19 cellular contexts compared by ENCODE assay signal in the genomic region with DNA sequence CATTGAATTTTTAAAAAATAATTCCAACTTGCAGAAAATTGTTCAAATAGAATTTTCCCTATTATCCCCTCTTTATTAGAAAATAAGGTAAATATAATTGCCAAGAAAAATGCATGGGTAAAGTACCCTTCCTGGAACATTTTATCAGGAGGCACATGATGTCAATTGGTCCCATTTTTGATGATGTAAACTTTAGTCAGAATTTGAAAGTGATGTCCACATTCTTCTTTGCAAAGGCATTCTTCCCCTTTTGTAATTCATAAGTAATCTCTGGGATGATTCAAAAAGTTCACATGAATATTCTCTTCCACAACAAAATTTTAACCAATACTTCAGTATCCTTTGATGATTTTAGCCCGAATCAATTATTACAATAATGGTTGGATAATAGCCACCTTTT.
"Had no signal": no experiment of that assay in that cellular context is flagged by ENCODE, and none has a peak within 500 bp of the region (broad histone marks: within the 10 kb centered on the region; RNA-seq: fewer than 3 reads in every experiment).

No MANE protein-coding gene starts in this region.

- H3K27ac ChIP-seq: ascending aorta, ovary, psoas muscle, suprapubic skin, upper lobe of left lung had no signal

- DNase-seq: activated CD4-positive, alpha-beta T cell treated with anti-CD3 and anti-CD28 coated beads, Interleukin-2, amount 10 ng/mL, durations not matched to agents 24 days and 14 days; activated CD4-positive, CD25-positive, alpha-beta regulatory T cell; activated CD8-positive, alpha-beta T cell treated with anti-CD3 and anti-CD28 coated beads for 36 hours; activated effector memory CD4-positive, alpha-beta T cell treated with anti-CD3 and anti-CD28 coated beads, Interleukin-2, amount 50 U/mL, for 16 hours; activated naive CD4-positive, alpha-beta T cell treated with anti-CD3 and anti-CD28 coated beads, Interleukin-2, amount 50 U/mL, for 16 hours; activated T-cell treated with anti-CD3 and anti-CD28 coated beads, Interleukin-2, amount 50 U/mL, for 4 hours; cerebellar nuclear complex; cortex of kidney; naive thymus-derived CD8-positive, alpha-beta T cell; ovary; psoas muscle; right cardiac atrium; upper lobe of left lung had no signal

- H3K36me3 ChIP-seq: ascending aorta, esophagus muscularis mucosa, ovary, suprapubic skin, upper lobe of left lung had no signal

- H3K9me3 ChIP-seq: ascending aorta, esophagus muscularis mucosa, ovary, psoas muscle, suprapubic skin, upper lobe of left lung had no signal

- H3K4me1 Mint-ChIP-seq: activated CD4-positive, alpha-beta T cell treated with anti-CD3 and anti-CD28 coated beads, Interleukin-2, amount 10 ng/mL, durations not matched to agents 24 days and 14 days; naive thymus-derived CD8-positive, alpha-beta T cell had no signal

- H3K27ac Mint-ChIP-seq: activated CD4-positive, alpha-beta T cell treated with anti-CD3 and anti-CD28 coated beads, Interleukin-2, amount 10 ng/mL, durations not matched to agents 24 days and 14 days; activated CD8-positive, alpha-beta T cell treated with anti-CD3 and anti-CD28 coated beads for 36 hours; naive thymus-derived CD8-positive, alpha-beta T cell; stimulated activated naive CD8-positive, alpha-beta T cell treated with anti-CD3 and anti-CD28 coated beads, Interleukin-15, Interleukin-2, amounts not matched to agents 100 ng/mL and 50 ng/mL, for 24 hours; T-helper 2 cell treated with Interferon-gamma antibody and Interleukin-4, amounts not matched to agents 5 μg/mL and 100 μg/mL, for 36 hours had no signal

- H3K4me1 ChIP-seq: ascending aorta, psoas muscle, suprapubic skin, upper lobe of left lung had no signal

- H3K9me3 Mint-ChIP-seq: activated CD4-positive, alpha-beta T cell treated with anti-CD3 and anti-CD28 coated beads, Interleukin-2, amount 10 ng/mL, durations not matched to agents 24 days and 14 days; activated T-cell treated with anti-CD3 and anti-CD28 coated beads, Interleukin-2, amount 50 U/mL, for 4 hours; stimulated activated naive CD8-positive, alpha-beta T cell treated with anti-CD3 and anti-CD28 coated beads, Interleukin-15, Interleukin-2, amounts not matched to agents 100 ng/mL and 50 ng/mL, for 24 hours; T-helper 2 cell treated with Interferon-gamma antibody and Interleukin-4, amounts not matched to agents 5 μg/mL and 100 μg/mL, for 36 hours had no signal

- H3K4me3 Mint-ChIP-seq: activated CD4-positive, alpha-beta T cell treated with anti-CD3 and anti-CD28 coated beads, Interleukin-2, amount 10 ng/mL, durations not matched to agents 24 days and 14 days; activated CD8-positive, alpha-beta T cell treated with anti-CD3 and anti-CD28 coated beads for 36 hours; activated T-cell treated with anti-CD3 and anti-CD28 coated beads, Interleukin-2, amount 50 U/mL, for 4 hours; naive thymus-derived CD8-positive, alpha-beta T cell; stimulated activated naive CD8-positive, alpha-beta T cell treated with anti-CD3 and anti-CD28 coated beads, Interleukin-15, Interleukin-2, amounts not matched to agents 100 ng/mL and 50 ng/mL, for 24 hours; T-helper 2 cell treated with Interferon-gamma antibody and Interleukin-4, amounts not matched to agents 5 μg/mL and 100 μg/mL, for 36 hours had no signal

- H3K27me3 Mint-ChIP-seq: activated CD4-positive, alpha-beta T cell treated with anti-CD3 and anti-CD28 coated beads, Interleukin-2, amount 10 ng/mL, durations not matched to agents 24 days and 14 days; activated CD8-positive, alpha-beta T cell treated with anti-CD3 and anti-CD28 coated beads for 36 hours; naive thymus-derived CD8-positive, alpha-beta T cell; stimulated activated naive CD8-positive, alpha-beta T cell treated with anti-CD3 and anti-CD28 coated beads, Interleukin-15, Interleukin-2, amounts not matched to agents 100 ng/mL and 50 ng/mL, for 24 hours had no signal

- ATAC-seq: activated CD8-positive, alpha-beta T cell treated with anti-CD3 and anti-CD28 coated beads for 36 hours; activated T-cell treated with anti-CD3 and anti-CD28 coated beads, Interleukin-2, amount 50 U/mL, for 4 hours; naive thymus-derived CD8-positive, alpha-beta T cell; psoas muscle had no signal

- H3K27me3 ChIP-seq: ascending aorta, esophagus muscularis mucosa, ovary, suprapubic skin, upper lobe of left lung had no signal

- H3K4me3 ChIP-seq: ascending aorta, esophagus muscularis mucosa, ovary, psoas muscle, skin epidermis, suprapubic skin, upper lobe of left lung had no signal

- H3K36me3 Mint-ChIP-seq: naive thymus-derived CD8-positive, alpha-beta T cell had no signal
